In the genomic region with DNA sequence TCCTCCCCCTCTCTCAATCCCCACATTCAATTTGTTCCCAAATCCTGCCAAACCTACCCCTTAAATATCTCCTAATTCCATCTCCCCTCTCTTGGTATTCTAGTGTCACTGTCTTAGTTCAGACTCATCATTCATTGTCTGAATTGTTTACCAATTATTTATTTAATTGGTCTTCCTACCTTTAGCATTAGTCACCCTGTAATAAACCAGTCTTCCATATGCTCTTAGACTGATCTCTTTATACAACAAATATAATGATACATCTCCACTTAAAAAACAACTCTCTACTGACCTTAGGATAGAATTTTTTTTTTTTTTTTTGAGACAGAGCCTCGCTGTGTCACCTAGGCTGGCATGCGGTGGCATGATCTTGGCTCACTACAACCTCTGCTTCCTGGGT, we compare ENCODE assay signal across 21 cellular contexts.
"Had no signal": no experiment of that assay in that cellular context is flagged by ENCODE, and none has a peak within 500 bp of the region (broad histone marks: within the 10 kb centered on the region; RNA-seq: fewer than 3 reads in every experiment).

No MANE protein-coding gene starts in this region.

- H3K4me2 ChIP-seq: hepatocyte, neural progenitor cell had no signal

- DNase-seq: cortex of kidney; effector memory CD8-positive, alpha-beta T cell; gastrocnemius medialis; heart left ventricle; kidney; left lung; mesenchymal stem cell; naive thymus-derived CD4-positive, alpha-beta T cell; right cardiac atrium; sigmoid colon; spleen; stimulated activated CD4-positive, alpha-beta T cell treated with anti-CD3 and anti-CD28 coated beads, Interleukin-4, amount 100 ng/mL, for 4 hours; stimulated activated naive B cell treated with anti-CD40 and anti-IgM and Interleukin-4, amounts not matched to agents 10 μg/mL and 1 μg/mL and 100 μg/mL, for 72 hours had no signal

- FAIRE-seq: endometrium, kidney had no signal

- H3K9ac ChIP-seq: neural progenitor cell had no signal

- H3K27me3 ChIP-seq: gastrocnemius medialis, hepatocyte, left lung, neural progenitor cell, sigmoid colon, tibial nerve, vagina had no signal

- H3K36me3 ChIP-seq: gastrocnemius medialis, heart left ventricle, left lung, neural progenitor cell, prostate gland, sigmoid colon, spleen, thoracic aorta, tibial nerve, vagina had no signal

- ATAC-seq: effector memory CD8-positive, alpha-beta T cell; gastrocnemius medialis; heart left ventricle; left lung; naive thymus-derived CD4-positive, alpha-beta T cell; right cardiac atrium; stimulated activated naive B cell treated with anti-CD40 and anti-IgM and Interleukin-4, amounts not matched to agents 10 μg/mL and 1 μg/mL and 100 μg/mL, for 72 hours had no signal

- H3K4me3 ChIP-seq: gastrocnemius medialis, heart left ventricle, hepatocyte, left lung, neural progenitor cell, prostate gland, sigmoid colon, skin epidermis, spleen, thoracic aorta, tibial nerve, vagina had no signal

- H3K27ac ChIP-seq: gastrocnemius medialis, heart left ventricle, hepatocyte, left lung, neural progenitor cell, prostate gland, sigmoid colon, skin epidermis, spleen, thoracic aorta, tibial nerve, vagina had no signal

- H3K79me2 ChIP-seq: hepatocyte had no signal

- H2AFZ ChIP-seq: hepatocyte, neural progenitor cell had no signal

- H3K4me1 ChIP-seq: gastrocnemius medialis, heart left ventricle, left lung, neural progenitor cell, prostate gland, sigmoid colon, spleen, tibial nerve, vagina had no signal

- H3K9me3 ChIP-seq: gastrocnemius medialis, left lung, prostate gland, sigmoid colon, thoracic aorta, tibial nerve, vagina had no signal
